In genomic region chr7:72038022-72038732, GRCh38 we compare ENCODE assay signal across 1 cellular context.
TF ChIP-seq lines count a peak whose summit lies in the region.

No MANE protein-coding gene starts in this region.

TF ChIP-seq in K562, 482 proteins besides CTCF, POLR2A, EP300 and RAD21 (continued from another document):
- peak; percentile 59; the same call in 1 of the 2 replicates for TF ChIP-seq ZBTB12 (CRISPR knock-in tag; IDR thresholded peaks at IDR 0.05)
- TF ChIP-seq SNRNP70 (optimal IDR thresholded peaks at IDR 0.05; ENCODE audit: low read depth, low read length) = no peak
- TF ChIP-seq TAF9B (IDR thresholded peaks at IDR 0.05; ENCODE audit: partially characterized antibody) = no peak
- no peak for TF ChIP-seq NBN (IDR thresholded peaks at IDR 0.05; ENCODE audit: low read depth)
- TF ChIP-seq TSHZ1 (CRISPR knock-in tag; IDR thresholded peaks at IDR 0.05) = peak; percentile 44; the same call in 1 of the 2 replicates
- TF ChIP-seq ZNF592 (IDR thresholded peaks at IDR 0.05) = peak; percentile 87
- TF ChIP-seq CBX1 (IDR thresholded peaks at IDR 0.05; ENCODE audit: low read depth) = no peak
- TF ChIP-seq SMARCA5 (IDR thresholded peaks at IDR 0.05) = no peak
- TF ChIP-seq PRDM10 (IDR thresholded peaks at IDR 0.05; ENCODE audit: partially characterized antibody) = no peak
- no peak for TF ChIP-seq ID3 (CRISPR knock-in tag; IDR thresholded peaks at IDR 0.05)
- TF ChIP-seq ID3 (tag; IDR thresholded peaks at IDR 0.05) = peak; percentile 86
- TF ChIP-seq ILK (tag; IDR thresholded peaks at IDR 0.05; ENCODE audit: borderline replicate concordance, low read depth) = peak; percentile 57; the same call in 1 of the 2 replicates
- no peak for TF ChIP-seq KDM4B (IDR thresholded peaks at IDR 0.05; ENCODE audit: borderline replicate concordance in 2 of 2, low read depth in 1 of 2)
- no peak for TF ChIP-seq MLLT1 (IDR thresholded peaks at IDR 0.05)
- 0 out of 2 replicates have a peak, but pooled peaks have one; percentile 58 for TF ChIP-seq HDAC8 (tag; IDR thresholded peaks at IDR 0.05)
- no peak for TF ChIP-seq PHF21A (IDR thresholded peaks at IDR 0.05; ENCODE audit: borderline replicate concordance, low read depth)
- TF ChIP-seq ZBTB43 (CRISPR knock-in tag; IDR thresholded peaks at IDR 0.05) = no peak
- TF ChIP-seq CXXC5 (CRISPR knock-in tag; IDR thresholded peaks at IDR 0.05) = peak; percentile 68
- TF ChIP-seq EHMT2 (IDR thresholded peaks at IDR 0.05) = no peak
TF ChIP-seq in K562: peak in this region for 24.
